In the genomic region with DNA sequence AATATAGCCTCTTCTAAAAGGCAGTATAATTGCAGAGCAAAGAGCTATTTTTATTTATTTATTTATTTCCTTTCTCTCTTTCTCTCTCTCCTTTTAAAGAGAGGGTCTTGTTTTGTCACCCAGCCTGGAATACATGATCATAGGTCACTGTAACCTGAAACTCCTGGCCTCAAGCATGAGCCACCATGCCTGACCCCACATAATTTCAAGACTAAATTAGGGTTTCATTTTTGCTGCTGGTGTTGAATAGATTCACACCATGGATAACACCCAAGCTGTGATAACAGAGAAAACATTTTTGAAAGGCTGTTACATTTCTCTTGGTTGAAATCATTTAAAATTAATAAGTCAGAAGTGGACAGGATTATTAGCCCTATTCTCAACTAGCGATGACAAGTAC, we compare ENCODE assay signal across 22 cellular contexts.
DNase-seq lines count a peak whose midpoint lies in the region; ATAC-seq and TF ChIP-seq lines count a peak whose summit lies in the region.
"Had no signal": no experiment of that assay in that cellular context is flagged by ENCODE, and none has a peak within 500 bp of the region (broad histone marks: within the 10 kb centered on the region; RNA-seq: fewer than 3 reads in every experiment).

No MANE protein-coding gene starts in this region.

- H3K4me2 ChIP-seq in KMS-11, result peak overlapping the region; percentile 3

- H3K27ac ChIP-seq in KMS-11 (no peak overlapping the region; the same call in 1 of the 2 replicates), esophagus squamous epithelium (no peak overlapping the region), body of pancreas (no peak overlapping the region)
- H3K27ac ChIP-seq: ascending aorta, sigmoid colon, VCaP had no signal

- H3K4me3 ChIP-seq in KMS-11 (IDR thresholded peaks at IDR 0.05; ENCODE audit: insufficient read depth, low read depth, low read length) (no peak overlapping the region), esophagus squamous epithelium (no peak overlapping the region), body of pancreas (no peak overlapping the region)
- H3K4me3 ChIP-seq: ascending aorta, sigmoid colon had no signal

- no peaks in the 10 kb centered on the region for H3K79me2 ChIP-seq in KMS-11 (ENCODE audit: insufficient read depth, low read depth)

- peak overlapping the region; percentile 22; the same call in 1 of the 2 replicates for H2AFZ ChIP-seq in KMS-11 (ENCODE audit: low read depth)

- no peak for TF ChIP-seq CTCF in GM20000 (IDR thresholded peaks at IDR 0.05; ENCODE audit: extremely low read depth, missing control alignments)
- no peak for TF ChIP-seq CTCF in KMS-11 (conservative IDR thresholded peaks at IDR 0.05; ENCODE audit: low read depth, low read length)
- TF ChIP-seq CTCF in esophagus squamous epithelium (IDR thresholded peaks at IDR 0.05), result no peak
- no peak for TF ChIP-seq CTCF in body of pancreas (IDR thresholded peaks at IDR 0.05)

- H3K27me3 ChIP-seq in KMS-11 (ENCODE audit: insufficient read depth, low read depth) (no peaks in the 10 kb centered on the region), esophagus squamous epithelium (no peaks in the 10 kb centered on the region), body of pancreas (no peaks in the 10 kb centered on the region)
- H3K27me3 ChIP-seq: ascending aorta, sigmoid colon had no signal

- TF ChIP-seq POLR2A in GM18505 (IDR thresholded peaks at IDR 0.05; ENCODE audit: borderline replicate concordance, extremely low read depth, insufficient read depth, insufficient read length), result no peak
- TF ChIP-seq POLR2A in esophagus squamous epithelium (IDR thresholded peaks at IDR 0.05), result no peak
- TF ChIP-seq POLR2A in body of pancreas (IDR thresholded peaks at IDR 0.05), result no peak

- H3K9me3 ChIP-seq in esophagus squamous epithelium (no peaks in the 10 kb centered on the region), body of pancreas (no peaks in the 10 kb centered on the region)
- H3K9me3 ChIP-seq: ascending aorta, sigmoid colon had no signal

- H3K36me3 ChIP-seq in KMS-11 (ENCODE audit: insufficient read depth), result no peaks in the 10 kb centered on the region
- no peaks in the 10 kb centered on the region for H3K36me3 ChIP-seq in esophagus squamous epithelium
- H3K36me3 ChIP-seq in body of pancreas (replicated peaks in 1 of 2; ENCODE audit: insufficient read depth in 1 of 2, low read depth in 2 of 2), result no peaks in the 10 kb centered on the region
- H3K36me3 ChIP-seq: ascending aorta, sigmoid colon had no signal

- no peak overlapping the region for H3K9ac ChIP-seq in KMS-11

- no peaks in the 10 kb centered on the region for H4K20me1 ChIP-seq in KMS-11 (ENCODE audit: insufficient read depth)

- 72 to 87% methylated on average over 1 of the region's 1 CpG for WGBS in esophagus squamous epithelium, 2 donors
- 95 to 100% methylated on average over 1 of the region's 1 CpG for WGBS in body of pancreas, 2 donors

- H3K4me1 ChIP-seq in KMS-11 (ENCODE audit: low read depth, poor library complexity, severe bottlenecking), result peaks cover 21% of the 10 kb centered on the region
- no peaks in the 10 kb centered on the region for H3K4me1 ChIP-seq in esophagus squamous epithelium
- no peaks in the 10 kb centered on the region for H3K4me1 ChIP-seq in body of pancreas
- H3K4me1 ChIP-seq: ascending aorta, sigmoid colon had no signal

- intact Hi-C loops in esophagus squamous epithelium (cut with DNase I) (no loop called here), body of pancreas (cut with DNase I) (no loop called here)

- DNase-seq in GM20000 (ENCODE audit: low spot score), result peak; percentile 4
- no peak for DNase-seq in esophagus squamous epithelium (lab: John Stamatoyannopoulos, UW)
- no peak for DNase-seq in NCI-H1930 (lab: John Stamatoyannopoulos, UW)
- DNase-seq in activated effector memory CD4-positive, alpha-beta T cell treated with anti-CD3 and anti-CD28 coated beads, Interleukin-2, amount 50 U/mL, for 16 hours, result no peak
- no peak for DNase-seq in body of pancreas
- DNase-seq: activated effector memory CD4-positive, alpha-beta T cell treated with Interleukin-2 at 50 U/mL for 16 hours; COR-L47; cortex of kidney; glutamatergic neuron; NCI-H2081; NCI-H526 treated with DMSO at 0.1 percent for 48 hours; sigmoid colon; stimulated activated CD4-positive, alpha-beta T cell treated with anti-CD3 and anti-CD28 coated beads, Interleukin-4, amount 100 ng/mL, for 4 hours; SW 1271; trophoblast cell had no signal

- ATAC-seq in GM18505 (IDR thresholded peaks at IDR 0.05; ENCODE audit: unreplicated experiment) (peak; percentile 70), HG02840 (IDR thresholded peaks at IDR 0.05; ENCODE audit: low FRiP score, unreplicated experiment) (peak; percentile 92), body of pancreas (no peak)
- ATAC-seq: esophagus mucosa, Panc1 had no signal
